In genomic region chr4:43242611-43243010, GRCh38 we compare ENCODE assay signal across 24 cellular contexts.
DNase-seq lines count a peak whose midpoint lies in the region; ATAC-seq and TF ChIP-seq lines count a peak whose summit lies in the region.
"Had no signal": no experiment of that assay in that cellular context is flagged by ENCODE, and none has a peak within 500 bp of the region (broad histone marks: within the 10 kb centered on the region; RNA-seq: fewer than 3 reads in every experiment).

No MANE protein-coding gene starts in this region.

- intact Hi-C loops in upper lobe of right lung (cut with DNase I), result no loop called here

- H3K4me1 Mint-ChIP-seq in mesothelial cell of epicardium, result peaks cover 9% of the 10 kb centered on the region
- H3K4me1 Mint-ChIP-seq in nephron progenitor cell, result peaks cover 14% of the 10 kb centered on the region

- no peak overlapping the region for H3K4me3 ChIP-seq in cardiac fibroblast (replicated peaks in 1 of 2; ENCODE audit: low read depth in 2 of 2, low read length in 2 of 2)
- H3K4me3 ChIP-seq in upper lobe of right lung, result no peak overlapping the region
- H3K4me3 ChIP-seq: stomach, transverse colon had no signal

- H3K27ac ChIP-seq in upper lobe of right lung, result no peak overlapping the region
- H3K27ac ChIP-seq: stomach, transverse colon had no signal

- no peaks in the 10 kb centered on the region for H3K9me3 ChIP-seq in upper lobe of right lung
- H3K9me3 ChIP-seq: stomach, transverse colon had no signal

- H3K4me1 ChIP-seq in upper lobe of right lung, result no peaks in the 10 kb centered on the region
- H3K4me1 ChIP-seq: stomach, transverse colon had no signal

- H3K36me3 Mint-ChIP-seq in mesothelial cell of epicardium (no peaks in the 10 kb centered on the region), nephron progenitor cell (ENCODE audit: low read depth) (no peaks in the 10 kb centered on the region)

- H3K27me3 ChIP-seq in upper lobe of right lung, result no peaks in the 10 kb centered on the region
- H3K27me3 ChIP-seq: stomach, transverse colon had no signal

- TF ChIP-seq CTCF in cardiac fibroblast (IDR thresholded peaks at IDR 0.05; ENCODE audit: low read depth, low read length) (no peak), mesothelial cell of epicardium (IDR thresholded peaks at IDR 0.05; ENCODE audit: unreplicated experiment) (no peak), upper lobe of right lung (IDR thresholded peaks at IDR 0.05) (no peak), nephron progenitor cell (IDR thresholded peaks at IDR 0.05) (no peak)

- peak; percentile 51 for DNase-seq in GM04503 (ENCODE audit: low read depth)
- peak; percentile 37 for DNase-seq in M059J (ENCODE audit: low read depth)
- DNase-seq in cardiac fibroblast (ENCODE audit: low read depth in 2 of 2), result peak; percentile 3 to 59
- DNase-seq in mesothelial cell of epicardium (ENCODE audit: low spot score in 2 of 2, unreplicated experiment in 2 of 2), result no peak
- no peak for DNase-seq in upper lobe of right lung
- no peak for DNase-seq in nephron progenitor cell
- no peak for DNase-seq in activated T-cell treated with anti-CD3 and anti-CD28 coated beads for 4 hours
- DNase-seq: ACHN; activated CD8-positive, alpha-beta T cell treated with anti-CD3 and anti-CD28 coated beads, Interleukin-2, amount 10 ng/mL, durations not matched to agents 7 days and 5 days; activated naive CD4-positive, alpha-beta T cell treated with Interleukin-2 at 50 U/mL for 16 hours; activated T-cell treated with anti-CD3 and anti-CD28 coated beads, Interleukin-2, amount 50 U/mL, for 24 hours; C1 segment of cervical spinal cord; effector memory CD4-positive, alpha-beta T cell; glutamatergic neuron; GOT3; NCI-H146; NCI-H2171 treated with DMSO at 0.1 percent for 48 hours; stimulated activated CD4-positive, alpha-beta T cell treated with anti-CD3 and anti-CD28 coated beads, Interleukin-12 subunit alpha, Interleukin-12 subunit beta, amount 100 ng/mL, for 4 hours; stimulated activated CD4-positive, alpha-beta T cell treated with anti-CD3 and anti-CD28 coated beads, Interleukin-4, amount 100 ng/mL, for 4 hours; stomach; T1000; transverse colon had no signal

- H3K36me3 ChIP-seq in upper lobe of right lung, result no peaks in the 10 kb centered on the region
- H3K36me3 ChIP-seq: stomach, transverse colon had no signal

- H3K27ac Mint-ChIP-seq in mesothelial cell of epicardium (peak overlapping the region; percentile 55), nephron progenitor cell (no peak overlapping the region)
- H3K27ac Mint-ChIP-seq: activated CD8-positive, alpha-beta T cell treated with anti-CD3 and anti-CD28 coated beads, Interleukin-2, amount 10 ng/mL, durations not matched to agents 7 days and 5 days; activated T-cell treated with anti-CD3 and anti-CD28 coated beads, Interleukin-2, amount 50 U/mL, for 24 hours had no signal

- peaks cover 14% of the 10 kb centered on the region for H3K9me3 Mint-ChIP-seq in mesothelial cell of epicardium
- no peaks in the 10 kb centered on the region for H3K9me3 Mint-ChIP-seq in nephron progenitor cell

- no peak for ATAC-seq in HG03432 (IDR thresholded peaks at IDR 0.05; ENCODE audit: unreplicated experiment)
- no peak for ATAC-seq in upper lobe of right lung
- ATAC-seq: activated CD4-positive, CD25-positive, alpha-beta regulatory T cell treated with anti-CD3 and anti-CD28 coated beads, Interleukin-2, amount 50 U/mL, for 24 hours; activated CD8-positive, alpha-beta T cell treated with anti-CD3 and anti-CD28 coated beads, Interleukin-2, amount 10 ng/mL, durations not matched to agents 7 days and 5 days had no signal

- H3K27me3 Mint-ChIP-seq in mesothelial cell of epicardium (ENCODE audit: low read depth) (peaks cover 1% of the 10 kb centered on the region), nephron progenitor cell (ENCODE audit: low read depth, poor library complexity) (no peaks in the 10 kb centered on the region)
- H3K27me3 Mint-ChIP-seq: activated T-cell treated with anti-CD3 and anti-CD28 coated beads, Interleukin-2, amount 50 U/mL, for 24 hours had no signal

- H3K4me3 Mint-ChIP-seq in mesothelial cell of epicardium, result no peak overlapping the region
- H3K4me3 Mint-ChIP-seq in nephron progenitor cell, result no peak overlapping the region
- H3K4me3 Mint-ChIP-seq: activated CD8-positive, alpha-beta T cell treated with anti-CD3 and anti-CD28 coated beads, Interleukin-2, amount 10 ng/mL, durations not matched to agents 7 days and 5 days; activated T-cell treated with anti-CD3 and anti-CD28 coated beads, Interleukin-2, amount 50 U/mL, for 24 hours had no signal

Comparison
In these comparisons a context has a peak if more than half of its experiments do, and no peak if none do; other contexts are left out.
1. DNase-seq: peak in GM04503 (single experiment), M059J (single experiment) and cardiac fibroblast (2 of 2); none in mesothelial cell of epicardium (0 of 2), upper lobe of right lung (single experiment), nephron progenitor cell (single experiment) and activated T-cell treated with anti-CD3 and anti-CD28 coated beads for 4 hours (single experiment).